In the genomic region with DNA sequence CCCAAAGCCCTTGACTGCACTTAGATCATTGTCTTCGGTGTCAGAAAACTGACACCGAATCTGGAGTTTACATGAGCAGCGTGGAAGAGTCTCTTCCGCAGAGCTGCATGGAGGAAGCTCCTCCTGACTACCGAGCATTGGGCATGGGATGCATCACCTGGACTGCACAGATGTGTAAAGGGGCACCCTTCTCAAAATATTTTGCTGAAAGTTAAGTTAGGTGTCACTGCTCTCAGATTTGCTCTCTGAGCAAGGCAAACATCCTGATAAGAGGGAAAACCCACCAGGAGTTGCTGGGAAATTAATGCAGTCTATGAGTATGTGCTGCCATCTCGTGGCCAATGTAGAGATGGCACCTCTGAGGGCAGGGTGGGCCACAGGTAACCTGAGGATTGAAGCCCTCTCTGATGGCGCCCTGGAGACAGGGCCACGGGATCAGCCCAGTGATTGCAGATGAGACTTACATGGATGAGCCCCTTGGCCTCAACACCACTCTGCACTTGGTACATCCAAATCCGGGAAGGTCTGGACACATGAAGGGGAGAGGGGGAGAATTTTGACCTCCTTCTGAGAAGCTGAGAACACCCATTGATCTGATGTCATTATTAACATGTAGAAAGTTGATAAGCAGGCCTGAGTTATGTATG, we compare ENCODE assay signal across 8 cellular contexts.
DNase-seq lines count a peak whose midpoint lies in the region; ATAC-seq lines count a peak whose summit lies in the region.

No MANE protein-coding gene starts in this region.

- intact Hi-C loops in posterior cingulate gyrus (cut with DNase I) = loop anchor here (1.0 kb wide), 1 partner anchor 14 kb away; no protein-coding TSS in a partner anchor

- peak; percentile 49 for ATAC-seq in GM18873 (IDR thresholded peaks at IDR 0.05; ENCODE audit: low FRiP score, unreplicated experiment)
- peak; percentile 83 for ATAC-seq in HG03175 (IDR thresholded peaks at IDR 0.05; ENCODE audit: unreplicated experiment)

- DNase-seq in Ammon's horn (ENCODE audit: low spot score) (peak; percentile 75), RKO (ENCODE audit: low spot score) (peak; percentile 25), glomerular visceral epithelial cell (ENCODE audit: extremely low spot score) (peak; percentile 66), posterior cingulate gyrus (peak in 9 of 10 donors; percentile 24 to 90 (median 66)), ureter (ENCODE audit: low spot score) (peak; percentile 48)
- DNase-seq in activated gamma-delta T cell treated with anti-CD3 and anti-CD28 coated beads, Interleukin-2, amount 50 U/mL, for 16 hours (ENCODE audit: low read depth) = peak; percentile 46

Comparison
In these comparisons a context has a peak if more than half of its experiments do, and no peak if none do; other contexts are left out.
1. Peak in every context shown above with its lines: DNase-seq and ATAC-seq.
2. DNase-seq: peak in every context shown above with its lines; median percentile 75 in Ammon's horn; 66 in glomerular visceral epithelial cell; 66 in posterior cingulate gyrus; 48 in ureter; 46 in activated gamma-delta T cell treated with anti-CD3 and anti-CD28 coated beads, Interleukin-2, amount 50 U/mL, for 16 hours; 25 in RKO.